Comparison of ENCODE assay signal across 9 cellular contexts in genomic region chr4:103091601-103092223, GRCh38. TPM values are rescaled to one million over a fixed set of nuclear protein-coding genes. Genes with fewer than 3 reads are reported as not detected.
A peak's percentile ranks its signal among the peaks of the same experiment; 100 is the strongest.
DNase-seq lines count a peak whose midpoint lies in the region; ATAC-seq and TF ChIP-seq lines count a peak whose summit lies in the region.
"Had no signal": no experiment of that assay in that cellular context is flagged by ENCODE, and none has a peak within 500 bp of the region (broad histone marks: within the 10 kb centered on the region; RNA-seq: fewer than 3 reads in every experiment).

No MANE protein-coding gene starts in this region.

- H3K4me3 ChIP-seq in DND-41 (ENCODE audit: low read depth in 1 of 2, low read length in 2 of 2) (no peak overlapping the region), fibroblast of villous mesenchyme (ENCODE audit: low read depth, low read length) (no peak overlapping the region)

- no peaks in the 10 kb centered on the region for H3K79me2 ChIP-seq in DND-41 (ENCODE audit: insufficient read depth, low read length)

- peaks cover 14% of the 10 kb centered on the region for H3K4me1 Mint-ChIP-seq in activated CD4-positive, alpha-beta memory T cell treated with anti-CD3 and anti-CD28 coated beads for 36 hours (ENCODE audit: low read depth)

- H3K9me3 ChIP-seq in DND-41 (ENCODE audit: insufficient read depth, low read length, severe bottlenecking) = no peaks in the 10 kb centered on the region

- H3K27ac ChIP-seq in DND-41 (ENCODE audit: low read length) = peak overlapping the region; percentile 36

- peaks cover 15% of the 10 kb centered on the region for H3K36me3 Mint-ChIP-seq in activated CD4-positive, alpha-beta memory T cell treated with anti-CD3 and anti-CD28 coated beads for 36 hours

- POLR2A ChIA-PET in activated CD4-positive, alpha-beta memory T cell treated with anti-CD3 and anti-CD28 coated beads for 36 hours (lab: Charles Lee) = no interaction called here

- H4K20me1 ChIP-seq in DND-41 (ENCODE audit: insufficient read depth, low read length) = no peaks in the 10 kb centered on the region

- H3K27ac Mint-ChIP-seq in activated CD4-positive, alpha-beta memory T cell treated with anti-CD3 and anti-CD28 coated beads for 36 hours = no peak overlapping the region
- H3K27ac Mint-ChIP-seq: dendritic cell treated with granulocyte-macrophage colony-stimulating factor and Interleukin-4, amounts not matched to agents 40 ng/mL and 50 ng/mL, for 4 days had no signal

- H3K4me2 ChIP-seq in DND-41 (ENCODE audit: insufficient read depth, low read length) = peak overlapping the region; percentile 51

- CTCF ChIA-PET in activated CD4-positive, alpha-beta memory T cell treated with anti-CD3 and anti-CD28 coated beads for 36 hours (lab: Charles Lee) = interaction anchor here (0.6 to 6.2 kb wide), 31 partner anchors 9 to 733 kb away, joined by 3 to 65 read pairs (median 4); partner anchors contain the start of genes BDH2, SLC9B2 and UBE2D3

- 0 out of 2 replicates have a peak overlapping the region, but pooled peaks have one; percentile 22 for H3K9ac ChIP-seq in DND-41 (ENCODE audit: low read depth, low read length)

- ATAC-seq in DND-41 (ENCODE audit: insufficient read depth, low read depth) (peak; percentile 88), GM19397 (IDR thresholded peaks at IDR 0.05; ENCODE audit: unreplicated experiment) (peak; percentile 81), HG03432 (IDR thresholded peaks at IDR 0.05; ENCODE audit: unreplicated experiment) (peak; percentile 81)

- H3K27me3 Mint-ChIP-seq in activated CD4-positive, alpha-beta memory T cell treated with anti-CD3 and anti-CD28 coated beads for 36 hours = no peaks in the 10 kb centered on the region
- H3K27me3 Mint-ChIP-seq: dendritic cell treated with granulocyte-macrophage colony-stimulating factor and Interleukin-4, amounts not matched to agents 40 ng/mL and 50 ng/mL, for 4 days had no signal

- H3K4me3 Mint-ChIP-seq in activated CD4-positive, alpha-beta memory T cell treated with anti-CD3 and anti-CD28 coated beads for 36 hours = no peak overlapping the region
- H3K4me3 Mint-ChIP-seq: dendritic cell treated with granulocyte-macrophage colony-stimulating factor and Interleukin-4, amounts not matched to agents 40 ng/mL and 50 ng/mL, for 4 days had no signal

- no peaks in the 10 kb centered on the region for H3K27me3 ChIP-seq in DND-41 (ENCODE audit: insufficient read depth, low read length, poor library complexity)

- H3K9me3 Mint-ChIP-seq in activated CD4-positive, alpha-beta memory T cell treated with anti-CD3 and anti-CD28 coated beads for 36 hours = no peaks in the 10 kb centered on the region
- H3K9me3 Mint-ChIP-seq: dendritic cell treated with granulocyte-macrophage colony-stimulating factor and Interleukin-4, amounts not matched to agents 40 ng/mL and 50 ng/mL, for 4 days had no signal

- H3K36me3 ChIP-seq in DND-41 (ENCODE audit: insufficient read depth, low read length) = peaks cover 58% of the 10 kb centered on the region

- DNase-seq in DND-41 (peak; percentile 66), NCI-H460 (ENCODE audit: extremely low read depth, low read depth) (peak; percentile 57), fibroblast of villous mesenchyme (ENCODE audit: low read depth) (peak; percentile 75), renal cortical epithelial cell (ENCODE audit: low read depth) (peak; percentile 75), AG08396 (ENCODE audit: low spot score) (no peak)
- peak; percentile 36 for DNase-seq in activated CD4-positive, alpha-beta memory T cell treated with anti-CD3 and anti-CD28 coated beads for 36 hours

- H3K4me1 ChIP-seq in DND-41 (ENCODE audit: insufficient read depth, low read length) = peaks cover 20% of the 10 kb centered on the region

- TF ChIP-seq CTCF in DND-41 (IDR thresholded peaks at IDR 0.05; ENCODE audit: borderline replicate concordance, extremely low read depth, low read length, poor library complexity, severe bottlenecking) (peak; percentile 80), fibroblast of villous mesenchyme (IDR thresholded peaks at IDR 0.05; ENCODE audit: insufficient read depth, low read depth, low read length) (peak; percentile 61)

- H2AFZ ChIP-seq in DND-41 (ENCODE audit: low read depth, low read length) = no peak overlapping the region

- intact Hi-C loops in activated CD4-positive, alpha-beta memory T cell treated with anti-CD3 and anti-CD28 coated beads for 36 hours (cut with micrococcal nuclease) = loop anchor here (1.0 to 10.0 kb wide), 7 partner anchors 45 to 827 kb away; partner anchors contain the start of genes MANBA and SLC9B1

RNA-seq across cellular contexts. Expression of gene BDH2, which starts 7.9 kb away (rescaled TPM):
- total RNA-seq in NCI-H460 (2014; rRNA removed; shearing (Covaris generic)) = 6.0 TPM in 2 replicates
- 15.9 and 30.4 TPM in 2 replicates for polyA plus RNA-seq in NCI-H460 (2014; cell fraction: nucleus; rRNA removed)
- 10 to 100 TPM; 14.4 to 15.4 TPM for total RNA-seq in activated CD4-positive, alpha-beta memory T cell treated with anti-CD3 and anti-CD28 coated beads for 36 hours
- total RNA-seq in fibroblast of villous mesenchyme = 31.2 and 54.8 TPM in 2 replicates
- 83.5 and 151 TPM in 2 replicates for total RNA-seq in renal cortical epithelial cell

RNA-seq across cellular contexts. Expression of gene SLC9B2, which starts 15.2 kb away (rescaled TPM):
- 25.6 and 29.8 TPM in 2 replicates for total RNA-seq in NCI-H460 (2014; rRNA removed; shearing (Covaris generic))
- polyA plus RNA-seq in NCI-H460 (2014; cell fraction: nucleus; rRNA removed) = 24.3 and 24.5 TPM in 2 replicates
- total RNA-seq in activated CD4-positive, alpha-beta memory T cell treated with anti-CD3 and anti-CD28 coated beads for 36 hours = 10 to 100 TPM; 25.6 to 29.6 TPM
- total RNA-seq in fibroblast of villous mesenchyme (15.1 and 20.7 TPM in 2 replicates), renal cortical epithelial cell (11.1 and 17.9 TPM in 2 replicates)
